Comparison of ENCODE assay signal across 13 cellular contexts in the genomic region with DNA sequence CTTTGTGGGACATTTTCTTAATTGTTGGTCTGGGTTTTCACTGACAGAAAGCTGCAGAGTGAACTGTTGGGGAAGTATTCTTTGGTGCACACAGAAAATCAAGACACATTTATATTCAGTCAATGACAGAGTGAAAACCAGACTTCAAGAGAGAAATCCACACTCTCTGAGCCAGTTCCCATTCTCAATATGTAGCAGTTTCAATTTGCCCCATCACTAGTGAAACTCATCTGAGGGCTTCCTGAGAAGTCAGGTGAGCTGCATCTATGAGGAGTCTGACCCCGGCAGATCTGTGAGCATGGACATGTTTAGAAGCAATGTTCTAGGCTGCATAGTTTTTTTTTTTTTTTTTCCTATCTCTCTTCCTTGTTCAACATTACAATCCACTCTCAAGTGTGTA.
DNase-seq lines count a peak whose midpoint lies in the region; ATAC-seq, FAIRE-seq and TF ChIP-seq lines count a peak whose summit lies in the region.
"Had no signal": no experiment of that assay in that cellular context is flagged by ENCODE, and none has a peak within 500 bp of the region (broad histone marks: within the 10 kb centered on the region; RNA-seq: fewer than 3 reads in every experiment).

No MANE protein-coding gene starts in this region.

- DNase-seq in GM19239 (ENCODE audit: insufficient read length, low spot score) (no peak), occipital lobe (lab: John Stamatoyannopoulos, UW) (no peak), NCI-H2171 (lab: John Stamatoyannopoulos, UW) (no peak), upper lobe of right lung (no peak), stomach (no peak)
- DNase-seq: activated CD4-positive, alpha-beta T cell treated with anti-CD3 and anti-CD28 coated beads for 1 hour; DMS153; Peyer's patch; stimulated activated naive CD4-positive, alpha-beta T cell treated with Interleukin-2 at 50 U/mL for 16 hours had no signal

- FAIRE-seq in GM19239 (lab: Jason Lieb, UNC), result peak; percentile 98

- H3K36me3 ChIP-seq in upper lobe of right lung (no peaks in the 10 kb centered on the region), stomach (no peaks in the 10 kb centered on the region)
- H3K36me3 ChIP-seq: Peyer's patch had no signal

- intact Hi-C loops in upper lobe of right lung (cut with DNase I) (no loop called here), stomach (cut with DNase I; ENCODE audit: low total_unique reads) (no loop called here)

- no peaks in the 10 kb centered on the region for H3K9me3 ChIP-seq in upper lobe of right lung
- no peaks in the 10 kb centered on the region for H3K9me3 ChIP-seq in stomach
- H3K9me3 ChIP-seq: Peyer's patch had no signal

- H3K4me1 ChIP-seq in upper lobe of right lung (no peaks in the 10 kb centered on the region), stomach (peaks cover 4 to 26% (median 14%) of the 10 kb centered on the region in 4 donors)
- H3K4me1 ChIP-seq: Peyer's patch had no signal

- ATAC-seq in GM18498 (IDR thresholded peaks at IDR 0.05; ENCODE audit: unreplicated experiment) (peak; percentile 92), HG02763 (IDR thresholded peaks at IDR 0.05; ENCODE audit: unreplicated experiment) (peak; percentile 82), HG03558 (IDR thresholded peaks at IDR 0.05; ENCODE audit: extremely low read depth, unreplicated experiment) (peak; percentile 82), upper lobe of right lung (no peak)

- H3K27me3 ChIP-seq in upper lobe of right lung (no peaks in the 10 kb centered on the region), stomach (no peaks in the 10 kb centered on the region)
- H3K27me3 ChIP-seq: Peyer's patch had no signal

- H3K4me3 ChIP-seq in upper lobe of right lung (no peak overlapping the region), stomach (no peak overlapping the region)
- H3K4me3 ChIP-seq: lung, Peyer's patch had no signal

- no peak for TF ChIP-seq CTCF in upper lobe of right lung (IDR thresholded peaks at IDR 0.05)
- no peak for TF ChIP-seq CTCF in stomach (IDR thresholded peaks at IDR 0.05)

- H3K27ac ChIP-seq in upper lobe of right lung (no peak overlapping the region), stomach (no peak overlapping the region)
- H3K27ac ChIP-seq: Peyer's patch had no signal

- no peak for TF ChIP-seq EP300 in stomach (IDR thresholded peaks at IDR 0.05)

- WGBS in stomach, 5 donors, result 81 to 93% (median 88%) methylated on average over 1 of the region's 1 CpG

- no peak for TF ChIP-seq POLR2A in stomach (IDR thresholded peaks at IDR 0.05)
